ENCODE assay signal across 8 cellular contexts in genomic region chr3:195270079-195270349, GRCh38. TPM values are rescaled to one million over a fixed set of nuclear protein-coding genes. Genes with fewer than 3 reads are reported as not detected.
DNase-seq lines count a peak whose midpoint lies in the region; ATAC-seq and TF ChIP-seq lines count a peak whose summit lies in the region.

No MANE protein-coding gene starts in this region.

- intact Hi-C loops in ascending aorta (cut with DNase I) (loop anchor here (5.0 to 10.0 kb wide), 3 partner anchors 272 to 645 kb away; partner anchors contain the start of genes LSG1 and PPP1R2), lower leg skin (cut with DNase I; ENCODE audit: low total_unique reads) (loop anchor here (2.0 kb wide), 1 partner anchor 251 kb away; no protein-coding TSS in a partner anchor), thyroid gland (cut with DNase I) (loop anchor here (10.0 kb wide), 1 partner anchor 175 kb away; the partner anchor contains the start of gene ACAP2)

- H3K4me1 ChIP-seq in ascending aorta (peaks cover 0 to 14% of the 10 kb centered on the region in 2 donors), thyroid gland (peaks cover 15 to 17% of the 10 kb centered on the region in 2 donors)

- WGBS in lower leg skin, 2 donors = 1 to 7% methylated on average over 8 of the region's 8 CpGs
- 3 to 9% methylated on average over 8 of the region's 8 CpGs for WGBS in thyroid gland, 2 donors

- H3K27me3 ChIP-seq in ascending aorta (no peaks in the 10 kb centered on the region), thyroid gland (no peaks in the 10 kb centered on the region)

- ATAC-seq in activated T-cell treated with anti-CD3 and anti-CD28 coated beads, Interleukin-2, amount 50 U/mL, for 4 hours = no peak
- no peak for ATAC-seq in GM19467 (IDR thresholded peaks at IDR 0.05; ENCODE audit: unreplicated experiment)

- H3K4me3 ChIP-seq in ascending aorta = peak overlapping the region; percentile 67 to 90
- peak overlapping the region; percentile 51 for H3K4me3 ChIP-seq in lower leg skin (ENCODE audit: low read depth, poor library complexity, severe bottlenecking)
- H3K4me3 ChIP-seq in thyroid gland (replicated peaks in 1 of 3) = peak overlapping the region; percentile 52 to 84 (median 70)

- TF ChIP-seq CTCF in ascending aorta (IDR thresholded peaks at IDR 0.05) = no peak
- no peak for TF ChIP-seq CTCF in lower leg skin (IDR thresholded peaks at IDR 0.05)
- TF ChIP-seq CTCF in thyroid gland (IDR thresholded peaks at IDR 0.05) = no peak

- H3K36me3 Mint-ChIP-seq in activated T-cell treated with anti-CD3 and anti-CD28 coated beads, Interleukin-2, amount 50 U/mL, for 4 hours (ENCODE audit: insufficient read depth) = peaks cover 10% of the 10 kb centered on the region

- H3K9me3 ChIP-seq in ascending aorta (no peaks in the 10 kb centered on the region), thyroid gland (no peaks in the 10 kb centered on the region)

- TF ChIP-seq POLR2A in lower leg skin (IDR thresholded peaks at IDR 0.05) = no peak
- TF ChIP-seq POLR2A in thyroid gland (IDR thresholded peaks at IDR 0.05) = no peak

- no peaks in the 10 kb centered on the region for H3K36me3 ChIP-seq in ascending aorta
- H3K36me3 ChIP-seq in thyroid gland = no peaks in the 10 kb centered on the region

- H3K9me3 Mint-ChIP-seq in activated T-cell treated with anti-CD3 and anti-CD28 coated beads, Interleukin-2, amount 50 U/mL, for 4 hours = no peaks in the 10 kb centered on the region

- H3K27me3 Mint-ChIP-seq in activated T-cell treated with anti-CD3 and anti-CD28 coated beads, Interleukin-2, amount 50 U/mL, for 4 hours (ENCODE audit: low read depth) = no peaks in the 10 kb centered on the region

- no peak for DNase-seq in activated T-cell treated with anti-CD3 and anti-CD28 coated beads, Interleukin-2, amount 50 U/mL, for 4 hours
- DNase-seq in activated T-cell treated with anti-CD3 and anti-CD28 coated beads for 4 hours (no peak), ascending aorta (ENCODE audit: low spot score in 2 of 2) (no peak), lower leg skin (ENCODE audit: low spot score in 2 of 2) (no peak), thyroid gland (no peak), NCI-H2107 treated with DMSO at 0.1 percent for 48 hours (lab: John Stamatoyannopoulos, UW; ENCODE audit: unreplicated experiment) (no peak)
- DNase-seq in stimulated activated CD8-positive, alpha-beta memory T cell treated with anti-CD3 and anti-CD28 coated beads, Interleukin-4, amount 100 ng/mL, for 48 hours = no peak

- H3K4me1 Mint-ChIP-seq in activated T-cell treated with anti-CD3 and anti-CD28 coated beads, Interleukin-2, amount 50 U/mL, for 4 hours (ENCODE audit: low read depth) = peaks cover 17% of the 10 kb centered on the region

- peak overlapping the region; percentile 70 to 82 for H3K27ac ChIP-seq in ascending aorta
- H3K27ac ChIP-seq in thyroid gland = peak overlapping the region in 2 of 3 donors; percentile 60 to 68

- peak overlapping the region; percentile 83 for H3K4me3 Mint-ChIP-seq in activated T-cell treated with anti-CD3 and anti-CD28 coated beads, Interleukin-2, amount 50 U/mL, for 4 hours

RNA-seq across cellular contexts. Expression of gene XXYLT1, which starts 0.9 kb away (rescaled TPM):
- 10 to 100 TPM in 1 of 3 donors, 1 to 10 TPM in 2; 8.6 to 10.6 (median 8.8) TPM for total RNA-seq in activated T-cell treated with anti-CD3 and anti-CD28 coated beads, Interleukin-2, amount 50 U/mL, for 4 hours
- total RNA-seq in ascending aorta = 41.0 TPM
- 10 to 100 TPM in 3 of 4 donors, 1 to 10 TPM in 1; 9.7 to 30.1 (median 17.7) TPM for total RNA-seq in lower leg skin
- 10 to 100 TPM in 3 of 4 donors, 1 to 10 TPM in 1; 9.8 to 14.6 (median 13.9) TPM for total RNA-seq in thyroid gland
